ENCODE assay signal across 29 cellular contexts in the genomic region with DNA sequence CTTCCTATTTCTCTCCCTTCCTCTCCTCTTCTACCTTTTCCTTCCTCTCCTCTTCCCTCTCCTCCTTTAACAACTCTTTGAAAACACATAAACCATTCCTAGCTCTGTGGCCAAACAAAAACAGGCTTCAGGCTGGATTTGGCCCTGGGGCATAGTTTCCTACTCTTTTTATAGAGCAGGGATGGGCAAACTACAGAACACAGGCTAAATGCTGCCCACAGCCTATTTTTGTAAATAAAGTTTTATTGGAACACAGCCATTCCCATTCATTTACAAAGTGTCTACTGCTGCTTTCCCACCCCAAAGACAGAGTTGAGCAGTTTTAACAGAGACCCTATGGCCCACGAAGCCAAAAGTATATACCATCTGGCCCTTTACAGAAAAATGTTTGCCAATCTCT. TPM values are rescaled to one million over a fixed set of nuclear protein-coding genes. Genes with fewer than 3 reads are reported as not detected.
DNase-seq lines count a peak whose midpoint lies in the region; ATAC-seq and TF ChIP-seq lines count a peak whose summit lies in the region.
"Had no signal": no experiment of that assay in that cellular context is flagged by ENCODE, and none has a peak within 500 bp of the region (broad histone marks: within the 10 kb centered on the region; RNA-seq: fewer than 3 reads in every experiment).

No MANE protein-coding gene starts in this region.

- H3K4me3 ChIP-seq in A673 (ENCODE audit: low read depth, low read length, poor library complexity, severe bottlenecking) (no peak overlapping the region), HEK293 (ENCODE audit: low read depth, low read length) (no peak overlapping the region), SK-N-MC (0 out of 2 replicates have a peak overlapping the region, but pooled peaks have one; percentile 9), endodermal cell (ENCODE audit: low read length) (no peak overlapping the region)
- H3K4me3 ChIP-seq in CD8-positive, alpha-beta T cell (ENCODE audit: low read depth, low read length) = no peak overlapping the region
- H3K4me3 ChIP-seq: body of pancreas, gastrocnemius medialis, thyroid gland, uterus had no signal

- H3K36me3 ChIP-seq in A673 (ENCODE audit: insufficient read depth, low read length, poor library complexity, severe bottlenecking) = no peaks in the 10 kb centered on the region
- no peaks in the 10 kb centered on the region for H3K36me3 ChIP-seq in HEK293 (ENCODE audit: control insufficient read depth in 2 of 2, insufficient read depth in 1 of 2, low read length in 2 of 2)
- H3K36me3 ChIP-seq in SK-N-MC (ENCODE audit: insufficient read depth, low read length) = no peaks in the 10 kb centered on the region
- no peaks in the 10 kb centered on the region for H3K36me3 ChIP-seq in endodermal cell (ENCODE audit: control insufficient read depth, insufficient read depth, low read length)
- no peaks in the 10 kb centered on the region for H3K36me3 ChIP-seq in CD8-positive, alpha-beta T cell (ENCODE audit: insufficient read depth, low read length)
- H3K36me3 ChIP-seq: BE2C, gastrocnemius medialis, neutrophil, thyroid gland, uterus had no signal

- no peak for ATAC-seq in GM19455 (IDR thresholded peaks at IDR 0.05; ENCODE audit: unreplicated experiment)
- no peak for ATAC-seq in CD8-positive, alpha-beta T cell
- ATAC-seq: body of pancreas, gastrocnemius medialis, Right ventricle myocardium inferior, sciatic nerve had no signal

- no peaks in the 10 kb centered on the region for H3K9me3 ChIP-seq in A673 (ENCODE audit: low read depth, low read length, poor library complexity, severe bottlenecking)
- H3K9me3 ChIP-seq in HEK293 (ENCODE audit: control insufficient read depth, insufficient read depth, low read depth, low read length) = no peaks in the 10 kb centered on the region
- no peaks in the 10 kb centered on the region for H3K9me3 ChIP-seq in SK-N-MC (ENCODE audit: low read depth, low read length)
- no peaks in the 10 kb centered on the region for H3K9me3 ChIP-seq in endodermal cell (ENCODE audit: control insufficient read depth, low read length)
- no peaks in the 10 kb centered on the region for H3K9me3 ChIP-seq in CD8-positive, alpha-beta T cell (ENCODE audit: low read length)
- H3K9me3 ChIP-seq: BE2C, body of pancreas, gastrocnemius medialis, neutrophil, thyroid gland, uterus had no signal

- H3K9ac ChIP-seq in SK-N-MC (ENCODE audit: insufficient read length) = peak overlapping the region; percentile 7
- no peak overlapping the region for H3K9ac ChIP-seq in endodermal cell (ENCODE audit: extremely low read depth, low read length, poor library complexity, severe bottlenecking)

- DNase-seq in A673 (ENCODE audit: low spot score) (no peak), SK-N-MC (ENCODE audit: low read depth, low spot score) (no peak), myocyte (ENCODE audit: low read depth) (peak; percentile 32), endodermal cell (no peak), iPS-NIHi7 (ENCODE audit: extremely low spot score) (no peak)
- no peak for DNase-seq in CD8-positive, alpha-beta T cell
- DNase-seq: ACHN; activated CD4-positive, alpha-beta memory T cell treated with anti-CD3 and anti-CD28 coated beads, Interleukin-2, amount 10 ng/mL, durations not matched to agents 7 days and 5 days; activated CD8-positive, alpha-beta memory T cell treated with anti-CD3 and anti-CD28 coated beads, Interleukin-2, amount 50 U/mL, for 4 hours; activated naive CD4-positive, alpha-beta T cell treated with anti-CD3 and anti-CD28 coated beads, Interleukin-2, amount 10 ng/mL, durations not matched to agents 7 days and 5 days; BE2C; body of pancreas; gastrocnemius medialis; hippocampal formation; NCI-H2029; NCI-H510A treated with DMSO at 0.1 percent for 48 hours; OCI-M1; stimulated activated CD4-positive, alpha-beta T cell treated with anti-CD3 and anti-CD28 coated beads, Interleukin-4, amount 100 ng/mL, for 24 hours; SW 1271; thyroid gland; uterus had no signal

- no peaks in the 10 kb centered on the region for H3K27me3 Mint-ChIP-seq in endodermal cell (ENCODE audit: insufficient read depth)
- peaks cover 22% of the 10 kb centered on the region for H3K27me3 Mint-ChIP-seq in CD8-positive, alpha-beta T cell (ENCODE audit: low read depth)
- H3K27me3 Mint-ChIP-seq: activated naive CD4-positive, alpha-beta T cell treated with anti-CD3 and anti-CD28 coated beads, Interleukin-2, amount 10 ng/mL, durations not matched to agents 7 days and 5 days had no signal

- H3K4me1 ChIP-seq in A673 (ENCODE audit: insufficient read depth, low read length, poor library complexity, severe bottlenecking) = peaks cover 43% of the 10 kb centered on the region
- peaks cover 6% of the 10 kb centered on the region; the same call in 1 of the 2 replicates for H3K4me1 ChIP-seq in HEK293 (ENCODE audit: control insufficient read depth, insufficient read depth, low read length)
- H3K4me1 ChIP-seq in endodermal cell (ENCODE audit: control insufficient read depth, insufficient read depth, low read length) = peaks cover 3% of the 10 kb centered on the region
- no peaks in the 10 kb centered on the region for H3K4me1 ChIP-seq in CD8-positive, alpha-beta T cell (ENCODE audit: insufficient read depth, low read length)
- H3K4me1 ChIP-seq: BE2C, body of pancreas, thyroid gland, uterus had no signal

- H3K9me3 Mint-ChIP-seq in endodermal cell = no peaks in the 10 kb centered on the region
- H3K9me3 Mint-ChIP-seq in CD8-positive, alpha-beta T cell = no peaks in the 10 kb centered on the region
- H3K9me3 Mint-ChIP-seq: activated CD4-positive, alpha-beta memory T cell treated with anti-CD3 and anti-CD28 coated beads, Interleukin-2, amount 10 ng/mL, durations not matched to agents 7 days and 5 days; activated naive CD4-positive, alpha-beta T cell treated with anti-CD3 and anti-CD28 coated beads, Interleukin-2, amount 10 ng/mL, durations not matched to agents 7 days and 5 days; memory B cell had no signal

- CTCF ChIA-PET in A673 (lab: Charles Lee) (no interaction called here), HEK293 (lab: Yijun Ruan, JAX) (no interaction called here)
- CTCF ChIA-PET in CD8-positive, alpha-beta T cell (lab: Charles Lee) = interaction anchor here (1.6 kb wide), 1 partner anchor 45 kb away, joined by 4 read pairs; no protein-coding TSS in a partner anchor

- BruUV-seq in A673 (replicated peaks; lab: Mats Ljungman, UMichigan) = no TSS peak

- 86% methylated on average over 1 of the region's 1 CpG; no CpG with 5 or more reads in 1 of the 2 experiments for WGBS in endodermal cell (ENCODE audit: insufficient coverage in 1 of 2, insufficient read length in 1 of 2), 2 experiments

- peaks cover 16% of the 10 kb centered on the region for H3K4me1 Mint-ChIP-seq in endodermal cell
- H3K4me1 Mint-ChIP-seq in CD8-positive, alpha-beta T cell (ENCODE audit: low read depth) = no peaks in the 10 kb centered on the region
- H3K4me1 Mint-ChIP-seq: activated CD4-positive, alpha-beta memory T cell treated with anti-CD3 and anti-CD28 coated beads, Interleukin-2, amount 10 ng/mL, durations not matched to agents 7 days and 5 days; activated naive CD4-positive, alpha-beta T cell treated with anti-CD3 and anti-CD28 coated beads, Interleukin-2, amount 10 ng/mL, durations not matched to agents 7 days and 5 days; memory B cell had no signal

- no peaks in the 10 kb centered on the region for H3K27me3 ChIP-seq in A673 (replicated peaks; ENCODE audit: insufficient read depth, low read depth, low read length, poor library complexity)
- no peaks in the 10 kb centered on the region for H3K27me3 ChIP-seq in endodermal cell (ENCODE audit: control insufficient read depth, insufficient read depth, low read length, poor library complexity, severe bottlenecking)
- H3K27me3 ChIP-seq in CD8-positive, alpha-beta T cell (ENCODE audit: insufficient read depth, low read length) = no peaks in the 10 kb centered on the region
- H3K27me3 ChIP-seq: BE2C, body of pancreas, gastrocnemius medialis, neutrophil, thyroid gland, uterus had no signal

- intact Hi-C loops in A673 (cut with micrococcal nuclease; ENCODE audit: unreplicated experiment) = no loop called here
- intact Hi-C loops in CD8-positive, alpha-beta T cell (cut with DNase I, micrococcal nuclease) = no loop called here

- no peaks in the 10 kb centered on the region for H3K36me3 Mint-ChIP-seq in endodermal cell (ENCODE audit: low read depth)
- H3K36me3 Mint-ChIP-seq in CD8-positive, alpha-beta T cell = no peaks in the 10 kb centered on the region
- H3K36me3 Mint-ChIP-seq: activated naive CD4-positive, alpha-beta T cell treated with anti-CD3 and anti-CD28 coated beads, Interleukin-2, amount 10 ng/mL, durations not matched to agents 7 days and 5 days; memory B cell had no signal

- no peak overlapping the region for H3K27ac Mint-ChIP-seq in endodermal cell
- H3K27ac Mint-ChIP-seq in CD8-positive, alpha-beta T cell = no peak overlapping the region
- H3K27ac Mint-ChIP-seq: activated CD4-positive, alpha-beta memory T cell treated with anti-CD3 and anti-CD28 coated beads, Interleukin-2, amount 10 ng/mL, durations not matched to agents 7 days and 5 days; activated naive CD4-positive, alpha-beta T cell treated with anti-CD3 and anti-CD28 coated beads, Interleukin-2, amount 10 ng/mL, durations not matched to agents 7 days and 5 days; memory B cell; progenitor cell of endocrine pancreas had no signal

- H3K4me3 Mint-ChIP-seq in endodermal cell = no peak overlapping the region
- no peak overlapping the region for H3K4me3 Mint-ChIP-seq in CD8-positive, alpha-beta T cell
- H3K4me3 Mint-ChIP-seq: activated CD4-positive, alpha-beta memory T cell treated with anti-CD3 and anti-CD28 coated beads, Interleukin-2, amount 10 ng/mL, durations not matched to agents 7 days and 5 days; activated naive CD4-positive, alpha-beta T cell treated with anti-CD3 and anti-CD28 coated beads, Interleukin-2, amount 10 ng/mL, durations not matched to agents 7 days and 5 days; memory B cell had no signal

- POLR2A ChIA-PET in A673 (lab: Charles Lee; ENCODE audit: low non-redundant PET) (no interaction called here), HEK293 (lab: Yijun Ruan, JAX) (no interaction called here)
- POLR2A ChIA-PET in CD8-positive, alpha-beta T cell (lab: Charles Lee) = no interaction called here

- no peak for TF ChIP-seq CTCF in A673 (conservative IDR thresholded peaks at IDR 0.05; ENCODE audit: low read depth, low read length)
- TF ChIP-seq CTCF in HEK293 (tag by site-specific recombination; IDR thresholded peaks at IDR 0.05) = no peak
- no peak for TF ChIP-seq CTCF in endodermal cell (conservative IDR thresholded peaks at IDR 0.05)
- no peak for TF ChIP-seq CTCF in CD8-positive, alpha-beta T cell (IDR thresholded peaks at IDR 0.05)

- H3K27ac ChIP-seq in A673 (ENCODE audit: low read depth, low read length, poor library complexity, severe bottlenecking) (peak overlapping the region; percentile 20), HEK293 (ENCODE audit: extremely low read depth, low read depth, low read length) (no peak overlapping the region), SK-N-MC (peak overlapping the region; percentile 96), endodermal cell (ENCODE audit: low read depth, low read length) (no peak overlapping the region)
- H3K27ac ChIP-seq in CD8-positive, alpha-beta T cell (ENCODE audit: low read depth, low read length) = no peak overlapping the region
- H3K27ac ChIP-seq: body of pancreas, gastrocnemius medialis, neutrophil, thyroid gland had no signal

RNA-seq across cellular contexts. Expression of a gene that starts 35.4 kb away (rescaled TPM):
- total RNA-seq in A673 (2021) (63.9 and 72.1 TPM in 2 replicates), myocyte (12.5 and 14.4 TPM in 2 replicates), endodermal cell (1 to 10 TPM in 1 of 2 donors, under 1 TPM in 1; 0.53 to 2.8 TPM)
- 37.1 TPM for polyA plus RNA-seq in myocyte (2012)
- 41.0 TPM for polyA plus RNA-seq in endodermal cell (2013, experiment 1 of 2)
- 32.1 TPM for polyA plus RNA-seq in endodermal cell (2013, experiment 2 of 2)
- not detected for total RNA-seq in CD8-positive, alpha-beta T cell
- total RNA-seq: G401 had no signal

Comparison
In these comparisons a context has a peak if more than half of its experiments do, and no peak if none do; other contexts are left out.
1. H3K27ac ChIP-seq: peak in A673 (single experiment) and SK-N-MC (single experiment); none in HEK293 (single experiment), endodermal cell (single experiment) and CD8-positive, alpha-beta T cell (single experiment).